ENCODE assay signal across 11 cellular contexts in genomic region chr2:55150834-55151233, GRCh38.
DNase-seq lines count a peak whose midpoint lies in the region; ATAC-seq lines count a peak whose summit lies in the region.
"Had no signal": no experiment of that assay in that cellular context is flagged by ENCODE, and none has a peak within 500 bp of the region (broad histone marks: within the 10 kb centered on the region; RNA-seq: fewer than 3 reads in every experiment).

No MANE protein-coding gene starts in this region.

- H3K4me1 ChIP-seq in CD4-positive, alpha-beta memory T cell (ENCODE audit: insufficient read depth, low read length): no peaks in the 10 kb centered on the region

- H3K36me3 Mint-ChIP-seq in CD4-positive, alpha-beta memory T cell: no peaks in the 10 kb centered on the region

- DNase-seq in left cardiac atrium: no peak
- DNase-seq in activated CD8-positive, alpha-beta memory T cell treated with anti-CD3 and anti-CD28 coated beads, Interleukin-2, amount 50 U/mL, for 48 hours: no peak
- DNase-seq in CD4-positive, alpha-beta memory T cell: no peak
- no peak for DNase-seq in NCI-H446 (lab: John Stamatoyannopoulos, UW)
- no peak for DNase-seq in NCI-H1417 treated with DMSO at 0.1 percent for 48 hours (lab: John Stamatoyannopoulos, UW)
- DNase-seq: MG63, SW 1271 had no signal

- H3K27me3 ChIP-seq in CD4-positive, alpha-beta memory T cell (ENCODE audit: insufficient read depth, low read length): no peaks in the 10 kb centered on the region
- H3K27me3 ChIP-seq: MG63 had no signal

- no peaks in the 10 kb centered on the region for H3K27me3 Mint-ChIP-seq in CD4-positive, alpha-beta memory T cell

- POLR2A ChIA-PET in CD4-positive, alpha-beta memory T cell (lab: Charles Lee; ENCODE audit: partially characterized antibody): interaction anchor here (0.6 kb wide), 1 partner anchor 202 kb away, joined by 3 read pairs; no protein-coding TSS in a partner anchor

- peak; percentile 81 for ATAC-seq in GM18511 (IDR thresholded peaks at IDR 0.05; ENCODE audit: unreplicated experiment)
- peak; percentile 69 for ATAC-seq in GM21619 (IDR thresholded peaks at IDR 0.05; ENCODE audit: unreplicated experiment)
- ATAC-seq in HG03442 (IDR thresholded peaks at IDR 0.05; ENCODE audit: unreplicated experiment): peak; percentile 74
- ATAC-seq in left cardiac atrium: peak; percentile 41 to 42

- CTCF ChIA-PET in CD4-positive, alpha-beta memory T cell (lab: Charles Lee; ENCODE audit: partially characterized antibody): no interaction called here

- H3K36me3 ChIP-seq in CD4-positive, alpha-beta memory T cell (ENCODE audit: insufficient read depth, low read length): no peaks in the 10 kb centered on the region
- H3K36me3 ChIP-seq: HAP-1, MG63 had no signal

- H3K4me3 ChIP-seq in CD4-positive, alpha-beta memory T cell (ENCODE audit: low read length in 2 of 2): no peak overlapping the region
- H3K4me3 ChIP-seq: HAP-1, MG63 had no signal

- no peaks in the 10 kb centered on the region for H3K4me1 Mint-ChIP-seq in CD4-positive, alpha-beta memory T cell

- no peak overlapping the region for H3K4me3 Mint-ChIP-seq in CD4-positive, alpha-beta memory T cell

- no peak overlapping the region for H3K27ac Mint-ChIP-seq in CD4-positive, alpha-beta memory T cell

- intact Hi-C loops in left cardiac atrium (cut with DNase I): no loop called here
- intact Hi-C loops in CD4-positive, alpha-beta memory T cell (cut with micrococcal nuclease): no loop called here

- H3K9me3 ChIP-seq in CD4-positive, alpha-beta memory T cell (ENCODE audit: control insufficient read depth in 1 of 2, low read length in 2 of 2): no peaks in the 10 kb centered on the region
- H3K9me3 ChIP-seq: HAP-1, MG63 had no signal

- peaks cover 0 to 1% (median 0%) of the 10 kb centered on the region in 8 donors for H3K9me3 Mint-ChIP-seq in CD4-positive, alpha-beta memory T cell

- no peak overlapping the region for H3K27ac ChIP-seq in CD4-positive, alpha-beta memory T cell (ENCODE audit: low read depth, low read length)
